Comparison of ENCODE assay signal across 8 cellular contexts in genomic region chr21:26844258-26845065, GRCh38. TPM values are rescaled to one million over a fixed set of nuclear protein-coding genes. Genes with fewer than 3 reads are reported as not detected.
DNase-seq lines count a peak whose midpoint lies in the region; ATAC-seq, FAIRE-seq and TF ChIP-seq lines count a peak whose summit lies in the region.

No MANE protein-coding gene starts in this region.

- H3K27ac ChIP-seq in caudate nucleus (ENCODE audit: low read depth, low read length) (peak overlapping the region; percentile 72), keratinocyte (ENCODE audit: control insufficient read depth, insufficient read depth, low read length) (peak overlapping the region; percentile 81), skin epidermis (peak overlapping the region; percentile 34 to 92 (median 78))

- peak overlapping the region; percentile 94 for H3K9ac ChIP-seq in ES-I3 (ENCODE audit: low read depth, low read length)
- H3K9ac ChIP-seq in keratinocyte (ENCODE audit: control insufficient read depth, extremely low read depth, insufficient read depth, low read length), result peak overlapping the region; percentile 91

- dilution Hi-C loops in keratinocyte (cut with MboI; ENCODE audit: extremely low pct_ligation_motif_present, low sequenced_read_pairs), result no loop called here

- TF ChIP-seq CTCF in keratinocyte (optimal IDR thresholded peaks at IDR 0.05 in 1 of 3, IDR thresholded peaks at IDR 0.05 in 1 of 3, conservative IDR thresholded peaks at IDR 0.05 in 1 of 3; ENCODE audit: extremely low read depth in 1 of 3, insufficient read depth in 2 of 3, low read length in 3 of 3), result peak in 2 of 3 experiments; percentile 10 to 51

- H3K27me3 ChIP-seq in keratinocyte (ENCODE audit: control insufficient read depth, extremely low read depth, insufficient read depth, low read length), result no peaks in the 10 kb centered on the region

- H3K4me3 ChIP-seq in keratinocyte (ENCODE audit: control insufficient read depth in 2 of 3, extremely low read depth in 1 of 3, insufficient read depth in 2 of 3, low read depth in 1 of 3, low read length in 3 of 3) (peak overlapping the region; percentile 83 to 97 (median 91)), skin epidermis (peak overlapping the region; percentile 55 to 68 (median 59))

- H3K36me3 ChIP-seq in ES-I3 (ENCODE audit: insufficient read depth, low read length) (peaks cover 13% of the 10 kb centered on the region), keratinocyte (ENCODE audit: control insufficient read depth in 2 of 2, extremely low read depth in 1 of 2, insufficient read depth in 2 of 2, low read length in 2 of 2) (peaks cover 7 to 25% of the 10 kb centered on the region in 2 experiments)

- H3K9me1 ChIP-seq in keratinocyte (ENCODE audit: control insufficient read depth, extremely low read depth, insufficient read depth, low read length), result peaks cover 4% of the 10 kb centered on the region

- H3K4me2 ChIP-seq in keratinocyte (ENCODE audit: control insufficient read depth, extremely low read depth, insufficient read depth, low read depth, low read length), result peak overlapping the region; percentile 99

- H3K9me3 ChIP-seq in ES-I3 (ENCODE audit: control insufficient read depth, insufficient read depth, low read length), result no peaks in the 10 kb centered on the region
- no peaks in the 10 kb centered on the region for H3K9me3 ChIP-seq in keratinocyte (ENCODE audit: control insufficient read depth, low read depth, low read length)

- peaks cover 22% of the 10 kb centered on the region for H3K79me2 ChIP-seq in keratinocyte (ENCODE audit: control insufficient read depth, insufficient read depth, low read length)

- FAIRE-seq in keratinocyte (lab: Jason Lieb, UNC), result no peak

- H4K20me1 ChIP-seq in keratinocyte (ENCODE audit: control insufficient read depth, extremely low read depth, insufficient read depth, low read length), result peaks cover 13% of the 10 kb centered on the region

- no peak for ATAC-seq in GM21529 (IDR thresholded peaks at IDR 0.05; ENCODE audit: unreplicated experiment)
- no peak for ATAC-seq in GM19452 (IDR thresholded peaks at IDR 0.05; ENCODE audit: unreplicated experiment)

- DNase-seq in NCI-H524 (lab: John Stamatoyannopoulos, UW), result peak; percentile 40 to 72
- peak in 49 of 61 donors; percentile 11 to 71 (median 49) for DNase-seq in caudate nucleus (lab: John Stamatoyannopoulos, UW)
- no peak for DNase-seq in keratinocyte (ENCODE audit: low read depth, low spot score)
- DNase-seq in GDM1 (lab: John Stamatoyannopoulos, UW), result no peak

- H2AFZ ChIP-seq in keratinocyte (ENCODE audit: control insufficient read depth, low read length), result peak overlapping the region; percentile 74

- H3K4me1 ChIP-seq in ES-I3 (ENCODE audit: insufficient read depth, low read length) (no peaks in the 10 kb centered on the region), keratinocyte (ENCODE audit: control insufficient read depth, extremely low read depth, insufficient read depth, low read length) (peaks cover 32% of the 10 kb centered on the region)

RNA-seq across cellular contexts. Expression of gene ADAMTS1, which starts 0.7 kb away (rescaled TPM):
- 340 to 485 TPM (median 344 TPM) in 3 replicates for polyA plus RNA-seq in keratinocyte
- polyA plus RNA-seq in keratinocyte (2011; ENCODE audit: low read depth), result 90.5 TPM
- polyA plus RNA-seq in keratinocyte (2011; cell fraction: cytosol; rRNA removed), result 172 and 198 TPM in 2 replicates
- polyA plus RNA-seq in keratinocyte (2011; cell fraction: nucleus; rRNA removed), result 1,714 and 1,972 TPM in 2 replicates
- 81.7 and 285 TPM in 2 replicates for polyA plus RNA-seq in keratinocyte (2012; ENCODE audit: low replicate concordance)
- polyA minus RNA-seq in keratinocyte, result 1,168 to 1,682 TPM (median 1,277 TPM) in 3 replicates
- polyA minus RNA-seq in keratinocyte (2011; cell fraction: cytosol; rRNA and poly(A)+ RNA removed), result 366 TPM
- 1,277 and 2,287 TPM in 2 replicates for polyA minus RNA-seq in keratinocyte (2011; cell fraction: nucleus; rRNA and poly(A)+ RNA removed)

Comparison
In these comparisons a context has a peak if more than half of its experiments do, and no peak if none do; other contexts are left out.
1. DNase-seq: peak in NCI-H524 (2 of 2) and caudate nucleus (49 of 61); none in keratinocyte (single experiment) and GDM1 (single experiment).
2. Peak in every context shown above with its lines, with median percentiles within 50 percentile points of each other: H3K27ac ChIP-seq.